Comparison of ENCODE assay signal across 19 cellular contexts in the genomic region with DNA sequence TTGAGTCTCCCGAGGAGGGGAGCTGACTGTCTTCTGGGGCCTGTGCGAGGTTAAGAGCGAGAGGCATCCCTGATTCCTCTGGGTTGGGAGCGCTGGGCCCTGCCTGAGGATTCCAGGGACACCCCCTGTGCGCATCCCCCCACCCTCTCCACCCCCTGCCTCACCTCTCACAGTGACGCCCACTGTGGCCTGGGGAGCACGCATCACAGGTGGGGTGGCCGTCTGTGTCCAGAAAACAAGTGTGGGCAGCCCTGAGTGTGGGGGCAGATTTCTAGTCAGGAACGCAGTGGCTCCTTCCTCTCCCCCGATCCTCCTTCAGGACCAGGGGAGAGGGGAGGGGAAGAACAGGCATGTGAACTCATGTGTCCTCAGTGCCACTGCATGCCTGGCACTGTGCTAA.
"Had no signal": no experiment of that assay in that cellular context is flagged by ENCODE, and none has a peak within 500 bp of the region (broad histone marks: within the 10 kb centered on the region; RNA-seq: fewer than 3 reads in every experiment).

No MANE protein-coding gene starts in this region.

- DNase-seq: activated CD4-positive, alpha-beta T cell treated with anti-CD3 and anti-CD28 coated beads, Interleukin-2, amount 10 ng/mL, durations not matched to agents 24 days and 14 days; activated CD4-positive, alpha-beta T cell treated with anti-CD3 and anti-CD28 coated beads, Interleukin-2, amount 50 U/mL, for 48 hours; activated CD4-positive, CD25-positive, alpha-beta regulatory T cell treated with anti-CD3 and anti-CD28 coated beads, Interleukin-2, amount 50 U/mL, for 72 hours; activated CD8-positive, alpha-beta memory T cell treated with anti-CD3 and anti-CD28 coated beads, Interleukin-2, amount 10 ng/mL, durations not matched to agents 7 days and 5 days; activated effector memory CD4-positive, alpha-beta T cell treated with anti-CD3 and anti-CD28 coated beads, Interleukin-2, amount 50 U/mL, for 16 hours; activated naive CD4-positive, alpha-beta T cell treated with anti-CD3 and anti-CD28 coated beads for 36 hours; activated T-cell treated with anti-CD3 and anti-CD28 coated beads, Interleukin-2, amount 50 U/mL, for 4 hours; amygdala; Kasumi-1; KBM-7; NCI-H1436 treated with DMSO at 0.1 percent for 48 hours; NCI-H187; NK-92 treated with Interleukin-12 subunit alpha and Interleukin-12 subunit beta, amount 100 ng/mL, for 24 hours; Peyer's patch; SHP77 had no signal

- H3K27me3 ChIP-seq: Peyer's patch had no signal

- H3K4me3 Mint-ChIP-seq: activated CD4-positive, alpha-beta T cell treated with anti-CD3 and anti-CD28 coated beads, Interleukin-2, amount 10 ng/mL, durations not matched to agents 24 days and 14 days; activated CD8-positive, alpha-beta memory T cell treated with anti-CD3 and anti-CD28 coated beads, Interleukin-2, amount 10 ng/mL, durations not matched to agents 7 days and 5 days; activated naive CD4-positive, alpha-beta T cell treated with anti-CD3 and anti-CD28 coated beads for 36 hours; activated naive CD8-positive, alpha-beta T cell; activated T-cell treated with anti-CD3 and anti-CD28 coated beads, Interleukin-2, amount 50 U/mL, for 4 hours; brain; T-helper 1 cell treated with Interleukin-12 subunit alpha and Interleukin-12 subunit beta and Interleukin-4 antibody, amounts not matched to agents 30 μg/mL and 1 μg/mL, for 36 hours had no signal

- H3K27me3 Mint-ChIP-seq: activated CD4-positive, alpha-beta T cell treated with anti-CD3 and anti-CD28 coated beads, Interleukin-2, amount 10 ng/mL, durations not matched to agents 24 days and 14 days; activated CD8-positive, alpha-beta memory T cell treated with anti-CD3 and anti-CD28 coated beads, Interleukin-2, amount 10 ng/mL, durations not matched to agents 7 days and 5 days; activated naive CD8-positive, alpha-beta T cell; brain had no signal

- H3K9me3 ChIP-seq: Peyer's patch had no signal

- ATAC-seq: activated CD8-positive, alpha-beta memory T cell treated with anti-CD3 and anti-CD28 coated beads, Interleukin-2, amount 10 ng/mL, durations not matched to agents 7 days and 5 days; activated T-cell treated with anti-CD3 and anti-CD28 coated beads, Interleukin-2, amount 50 U/mL, for 4 hours had no signal

- H3K27ac ChIP-seq: Peyer's patch had no signal

- H3K27ac Mint-ChIP-seq: activated CD4-positive, alpha-beta T cell treated with anti-CD3 and anti-CD28 coated beads, Interleukin-2, amount 10 ng/mL, durations not matched to agents 24 days and 14 days; activated CD8-positive, alpha-beta memory T cell treated with anti-CD3 and anti-CD28 coated beads, Interleukin-2, amount 10 ng/mL, durations not matched to agents 7 days and 5 days; activated naive CD4-positive, alpha-beta T cell treated with anti-CD3 and anti-CD28 coated beads for 36 hours; activated naive CD8-positive, alpha-beta T cell; T-helper 1 cell treated with Interleukin-12 subunit alpha and Interleukin-12 subunit beta and Interleukin-4 antibody, amounts not matched to agents 30 μg/mL and 1 μg/mL, for 36 hours had no signal

- FAIRE-seq: astrocyte had no signal

- H3K36me3 Mint-ChIP-seq: activated CD8-positive, alpha-beta memory T cell treated with anti-CD3 and anti-CD28 coated beads, Interleukin-2, amount 10 ng/mL, durations not matched to agents 7 days and 5 days; activated naive CD8-positive, alpha-beta T cell had no signal

- H3K4me1 Mint-ChIP-seq: activated CD4-positive, alpha-beta T cell treated with anti-CD3 and anti-CD28 coated beads, Interleukin-2, amount 10 ng/mL, durations not matched to agents 24 days and 14 days; activated CD8-positive, alpha-beta memory T cell treated with anti-CD3 and anti-CD28 coated beads, Interleukin-2, amount 10 ng/mL, durations not matched to agents 7 days and 5 days had no signal

- H3K9me3 Mint-ChIP-seq: activated CD4-positive, alpha-beta T cell treated with anti-CD3 and anti-CD28 coated beads, Interleukin-2, amount 10 ng/mL, durations not matched to agents 24 days and 14 days; activated naive CD4-positive, alpha-beta T cell treated with anti-CD3 and anti-CD28 coated beads for 36 hours; activated T-cell treated with anti-CD3 and anti-CD28 coated beads, Interleukin-2, amount 50 U/mL, for 4 hours; brain; T-helper 1 cell treated with Interleukin-12 subunit alpha and Interleukin-12 subunit beta and Interleukin-4 antibody, amounts not matched to agents 30 μg/mL and 1 μg/mL, for 36 hours had no signal

- H3K4me3 ChIP-seq: Peyer's patch had no signal
